In the genomic region with DNA sequence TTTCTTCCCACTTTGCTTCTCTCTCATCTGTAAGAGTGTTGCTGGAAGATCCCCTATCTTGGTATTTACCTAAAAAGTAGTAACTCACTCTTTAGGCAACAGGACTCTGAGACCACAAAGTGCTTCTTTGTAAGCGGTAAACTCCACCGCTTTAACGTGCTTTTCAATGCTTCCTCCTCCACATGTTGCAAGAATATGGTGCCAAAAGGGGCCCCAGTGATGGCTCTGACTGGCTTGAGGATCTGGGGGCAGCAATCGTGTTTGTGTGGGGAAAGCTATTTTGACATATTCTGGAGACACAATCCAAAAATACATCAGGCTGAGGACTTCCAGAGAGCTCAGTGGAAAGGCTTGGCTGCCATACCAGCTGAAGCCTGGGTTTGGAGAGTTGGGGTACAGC, we compare ENCODE assay signal across 13 cellular contexts. TPM values are rescaled to one million over a fixed set of nuclear protein-coding genes. Genes with fewer than 3 reads are reported as not detected.
A peak's percentile ranks its signal among the peaks of the same experiment; 100 is the strongest.
DNase-seq lines count a peak whose midpoint lies in the region; ATAC-seq and TF ChIP-seq lines count a peak whose summit lies in the region.
"Had no signal": no experiment of that assay in that cellular context is flagged by ENCODE, and none has a peak within 500 bp of the region (broad histone marks: within the 10 kb centered on the region; RNA-seq: fewer than 3 reads in every experiment).

No MANE protein-coding gene starts in this region.

- TF ChIP-seq POLR2A in heart left ventricle (IDR thresholded peaks at IDR 0.05) (no peak), upper lobe of left lung (IDR thresholded peaks at IDR 0.05) (no peak)

- H3K4me1 Mint-ChIP-seq in stimulated activated memory B cell treated with anti-CD40 and anti-IgM and Interleukin-4, amounts not matched to agents 10 μg/mL and 1 μg/mL and 100 μg/mL, for 72 hours = peaks cover 6% of the 10 kb centered on the region
- H3K4me1 Mint-ChIP-seq: activated naive CD4-positive, alpha-beta T cell treated with anti-CD3 and anti-CD28 coated beads, Interleukin-2, amount 10 ng/mL, durations not matched to agents 7 days and 5 days; stimulated activated effector memory CD8-positive, alpha-beta T cell treated with anti-CD3 and anti-CD28 coated beads, Interleukin-12 subunit alpha, Interleukin-12 subunit beta, amount 100 ng/mL, for 72 hours had no signal

- H3K9me3 Mint-ChIP-seq in stimulated activated memory B cell treated with anti-CD40 and anti-IgM and Interleukin-4, amounts not matched to agents 10 μg/mL and 1 μg/mL and 100 μg/mL, for 72 hours = peaks cover 2% of the 10 kb centered on the region
- H3K9me3 Mint-ChIP-seq: stimulated activated effector memory CD8-positive, alpha-beta T cell treated with anti-CD3 and anti-CD28 coated beads, Interleukin-12 subunit alpha, Interleukin-12 subunit beta, amount 100 ng/mL, for 72 hours had no signal

- H3K4me3 Mint-ChIP-seq in stimulated activated memory B cell treated with anti-CD40 and anti-IgM and Interleukin-4, amounts not matched to agents 10 μg/mL and 1 μg/mL and 100 μg/mL, for 72 hours = no peak overlapping the region
- H3K4me3 Mint-ChIP-seq: activated naive CD4-positive, alpha-beta T cell treated with anti-CD3 and anti-CD28 coated beads, Interleukin-2, amount 10 ng/mL, durations not matched to agents 7 days and 5 days; naive thymus-derived CD4-positive, alpha-beta T cell; stimulated activated effector memory CD8-positive, alpha-beta T cell treated with anti-CD3 and anti-CD28 coated beads, Interleukin-12 subunit alpha, Interleukin-12 subunit beta, amount 100 ng/mL, for 72 hours had no signal

- peaks cover 68% of the 10 kb centered on the region for H3K36me3 Mint-ChIP-seq in stimulated activated memory B cell treated with anti-CD40 and anti-IgM and Interleukin-4, amounts not matched to agents 10 μg/mL and 1 μg/mL and 100 μg/mL, for 72 hours

- H3K27me3 ChIP-seq in heart left ventricle (no peaks in the 10 kb centered on the region), right cardiac atrium (ENCODE audit: control insufficient read depth, insufficient read depth) (no peaks in the 10 kb centered on the region), upper lobe of left lung (no peaks in the 10 kb centered on the region)

- WGBS in heart left ventricle, 4 donors = 52 to 61% (median 57%) methylated on average over 4 of the region's 4 CpGs
- 41% methylated on average over 4 of the region's 4 CpGs for WGBS in right cardiac atrium
- WGBS in upper lobe of left lung, 2 donors = 50 to 51% methylated on average over 4 of the region's 4 CpGs

- H3K9me3 ChIP-seq in heart left ventricle (no peaks in the 10 kb centered on the region), right cardiac atrium (ENCODE audit: control insufficient read depth, low read length) (no peaks in the 10 kb centered on the region), upper lobe of left lung (no peaks in the 10 kb centered on the region)

- ATAC-seq in heart left ventricle (no peak), Right ventricle myocardium inferior (no peak), right cardiac atrium (no peak), upper lobe of left lung (ENCODE audit: low FRiP score in 2 of 2) (no peak), HG03108 (IDR thresholded peaks at IDR 0.05; ENCODE audit: unreplicated experiment) (no peak)
- ATAC-seq in stimulated activated memory B cell treated with anti-CD40 and anti-IgM and Interleukin-4, amounts not matched to agents 10 μg/mL and 1 μg/mL and 100 μg/mL, for 72 hours = no peak
- ATAC-seq: A549; naive thymus-derived CD4-positive, alpha-beta T cell; stimulated activated effector memory CD8-positive, alpha-beta T cell treated with anti-CD3 and anti-CD28 coated beads, Interleukin-12 subunit alpha, Interleukin-12 subunit beta, amount 100 ng/mL, for 72 hours had no signal

- H3K36me3 ChIP-seq in heart left ventricle (peaks cover 0 to 29% (median 7%) of the 10 kb centered on the region in 9 donors), upper lobe of left lung (peaks cover 0 to 16% (median 12%) of the 10 kb centered on the region in 4 donors)

- intact Hi-C loops in heart left ventricle (cut with DNase I) (loop anchor here in 9 of 10 donors (1.0 to 10.0 kb wide), 5 partner anchors 83 to 237 kb away; no protein-coding TSS in a partner anchor), Right ventricle myocardium inferior (cut with DNase I) (loop anchor here (1.0 kb wide), 1 partner anchor 85 kb away; no protein-coding TSS in a partner anchor), right cardiac atrium (cut with DNase I) (loop anchor here in 3 of 4 donors (5.0 kb wide), 1 partner anchor 84 kb away; no protein-coding TSS in a partner anchor)

- TF ChIP-seq EP300 in upper lobe of left lung (IDR thresholded peaks at IDR 0.05) = no peak

- DNase-seq in heart left ventricle = peak in 1 of 5 donors; percentile 18
- no peak for DNase-seq in Right ventricle myocardium inferior (ENCODE audit: missing footprints)
- DNase-seq in SKM-1 treated with dmso at 0.1 percent for 144 hours (lab: John Stamatoyannopoulos, UW; ENCODE audit: unreplicated experiment) = peak; percentile 77
- DNase-seq in right cardiac atrium = no peak
- DNase-seq in upper lobe of left lung = no peak
- no peak for DNase-seq in NCI-H1694 (lab: John Stamatoyannopoulos, UW)

- H3K4me3 ChIP-seq in heart left ventricle (no peak overlapping the region), right cardiac atrium (ENCODE audit: low read length) (no peak overlapping the region), upper lobe of left lung (no peak overlapping the region)
- H3K4me3 ChIP-seq: A549 had no signal

- no peak overlapping the region for H3K27ac Mint-ChIP-seq in stimulated activated memory B cell treated with anti-CD40 and anti-IgM and Interleukin-4, amounts not matched to agents 10 μg/mL and 1 μg/mL and 100 μg/mL, for 72 hours
- H3K27ac Mint-ChIP-seq: activated naive CD4-positive, alpha-beta T cell treated with anti-CD3 and anti-CD28 coated beads, Interleukin-2, amount 10 ng/mL, durations not matched to agents 7 days and 5 days; stimulated activated effector memory CD8-positive, alpha-beta T cell treated with anti-CD3 and anti-CD28 coated beads, Interleukin-12 subunit alpha, Interleukin-12 subunit beta, amount 100 ng/mL, for 72 hours had no signal

- H3K4me1 ChIP-seq in heart left ventricle (peaks cover 2 to 76% (median 52%) of the 10 kb centered on the region in 12 donors), right cardiac atrium (ENCODE audit: control insufficient read depth, insufficient read depth, low read length) (peaks cover 17% of the 10 kb centered on the region), upper lobe of left lung (peaks cover 11 to 14% (median 12%) of the 10 kb centered on the region in 4 donors)
- H3K4me1 ChIP-seq: A549 had no signal

- no peaks in the 10 kb centered on the region for H3K27me3 Mint-ChIP-seq in stimulated activated memory B cell treated with anti-CD40 and anti-IgM and Interleukin-4, amounts not matched to agents 10 μg/mL and 1 μg/mL and 100 μg/mL, for 72 hours

- H3K27ac ChIP-seq in heart left ventricle = peak overlapping the region in 8 of 12 donors; percentile 18 to 83 (median 52)
- H3K27ac ChIP-seq in right cardiac atrium (ENCODE audit: low read length) = peak overlapping the region; percentile 39
- peak overlapping the region in 3 of 4 donors; percentile 4 to 32 (median 12) for H3K27ac ChIP-seq in upper lobe of left lung
- H3K27ac ChIP-seq: A549, WERI-Rb-1 had no signal

- TF ChIP-seq CTCF in heart left ventricle (IDR thresholded peaks at IDR 0.05) (no peak), upper lobe of left lung (IDR thresholded peaks at IDR 0.05) (no peak)

RNA-seq across cellular contexts. Expression of a gene that starts 12.4 kb away (rescaled TPM):
- total RNA-seq in heart left ventricle = 100 to 1,000 TPM in 1 of 9 donors, 10 to 100 TPM in 7, 1 to 10 TPM in 1; 5.2 to 111 (median 28.4) TPM
- 10 to 100 TPM in 1 of 2 donors, 1 to 10 TPM in 1; 4.0 to 12.1 TPM for polyA plus RNA-seq in heart left ventricle
- 10.9 TPM for total RNA-seq in Right ventricle myocardium inferior
- total RNA-seq in right cardiac atrium = 10 to 100 TPM; 31.7 to 80.9 (median 70.3) TPM
- polyA plus RNA-seq in right cardiac atrium = 27.5 TPM
- 1 to 10 TPM in 4 of 6 donors, under 1 TPM in 2; 0.89 to 5.4 (median 2.5) TPM for total RNA-seq in upper lobe of left lung

RNA-seq across cellular contexts. Expression of a gene that starts 23.0 kb away (rescaled TPM):
- total RNA-seq in heart left ventricle = 10 to 100 TPM; 30.9 to 61.6 (median 42.6) TPM
- 10 to 100 TPM; 42.6 to 69.3 TPM for polyA plus RNA-seq in heart left ventricle
- total RNA-seq in Right ventricle myocardium inferior = 70.1 TPM
- 10 to 100 TPM; 49.4 to 72.4 (median 63.7) TPM for total RNA-seq in right cardiac atrium
- polyA plus RNA-seq in right cardiac atrium = 75.6 TPM
- total RNA-seq in upper lobe of left lung = 10 to 100 TPM in 3 of 6 donors, 1 to 10 TPM in 3; 2.2 to 21.7 (median 11.9) TPM

RNA-seq across cellular contexts. Expression of a gene that starts 34.1 kb away (rescaled TPM):
- total RNA-seq in heart left ventricle (10 to 100 TPM; 54.2 to 86.2 (median 75.5) TPM), Right ventricle myocardium inferior (79.4 TPM), right cardiac atrium (10 to 100 TPM; 69.4 to 83.9 (median 79.1) TPM), upper lobe of left lung (10 to 100 TPM; 22.0 to 60.8 (median 42.5) TPM)
- polyA plus RNA-seq in heart left ventricle (10 to 100 TPM; 34.0 to 55.9 TPM), right cardiac atrium (53.2 TPM)
